ENCODE assay signal across 8 cellular contexts in genomic region chr6:11094411-11094851, GRCh38. TPM values are rescaled to one million over a fixed set of nuclear protein-coding genes. Genes with fewer than 3 reads are reported as not detected.
DNase-seq lines count a peak whose midpoint lies in the region; ATAC-seq and TF ChIP-seq lines count a peak whose summit lies in the region.

No MANE protein-coding gene starts in this region.

- no peaks in the 10 kb centered on the region for H3K9me3 Mint-ChIP-seq in CD8-positive, alpha-beta T cell
- no peaks in the 10 kb centered on the region for H3K9me3 Mint-ChIP-seq in activated naive CD4-positive, alpha-beta T cell treated with anti-CD3 and anti-CD28 coated beads, Interleukin-2, amount 10 ng/mL, durations not matched to agents 7 days and 5 days
- H3K9me3 Mint-ChIP-seq in progenitor cell of endocrine pancreas (ENCODE audit: low read depth) = no peaks in the 10 kb centered on the region

- H3K27me3 Mint-ChIP-seq in CD8-positive, alpha-beta T cell (ENCODE audit: low read depth) = no peaks in the 10 kb centered on the region
- H3K27me3 Mint-ChIP-seq in activated naive CD4-positive, alpha-beta T cell treated with anti-CD3 and anti-CD28 coated beads, Interleukin-2, amount 10 ng/mL, durations not matched to agents 7 days and 5 days = no peaks in the 10 kb centered on the region
- H3K27me3 Mint-ChIP-seq in progenitor cell of endocrine pancreas = no peaks in the 10 kb centered on the region

- peaks cover 32% of the 10 kb centered on the region for H3K4me1 Mint-ChIP-seq in CD8-positive, alpha-beta T cell (ENCODE audit: low read depth)
- peaks cover 29% of the 10 kb centered on the region for H3K4me1 Mint-ChIP-seq in activated naive CD4-positive, alpha-beta T cell treated with anti-CD3 and anti-CD28 coated beads, Interleukin-2, amount 10 ng/mL, durations not matched to agents 7 days and 5 days
- H3K4me1 Mint-ChIP-seq in progenitor cell of endocrine pancreas (ENCODE audit: low read depth) = peaks cover 18% of the 10 kb centered on the region

- H3K4me3 Mint-ChIP-seq in CD8-positive, alpha-beta T cell = peak overlapping the region; percentile 91
- peak overlapping the region; percentile 97 for H3K4me3 Mint-ChIP-seq in activated naive CD4-positive, alpha-beta T cell treated with anti-CD3 and anti-CD28 coated beads, Interleukin-2, amount 10 ng/mL, durations not matched to agents 7 days and 5 days
- H3K4me3 Mint-ChIP-seq in progenitor cell of endocrine pancreas (ENCODE audit: low read depth) = peak overlapping the region; percentile 81

- H3K4me3 ChIP-seq in CD8-positive, alpha-beta T cell (ENCODE audit: low read depth, low read length) = peak overlapping the region; percentile 68
- H3K4me3 ChIP-seq in NT2/D1 (ENCODE audit: insufficient read length, low read depth) = peak overlapping the region; percentile 81
- H3K4me3 ChIP-seq in heart right ventricle = peak overlapping the region; percentile 71 to 99 (median 93)

- no peaks in the 10 kb centered on the region for H3K27me3 ChIP-seq in CD8-positive, alpha-beta T cell (ENCODE audit: insufficient read depth, low read length)
- H3K27me3 ChIP-seq in NT2/D1 (ENCODE audit: insufficient read depth, insufficient read length) (no peaks in the 10 kb centered on the region), heart right ventricle (no peaks in the 10 kb centered on the region)

- H3K36me3 ChIP-seq in CD8-positive, alpha-beta T cell (ENCODE audit: insufficient read depth, low read length) = no peaks in the 10 kb centered on the region
- H3K36me3 ChIP-seq in NT2/D1 (ENCODE audit: insufficient read depth, insufficient read length, low read length) (peaks cover 7% of the 10 kb centered on the region), heart right ventricle (no peaks in the 10 kb centered on the region)

- no peak for TF ChIP-seq CTCF in CD8-positive, alpha-beta T cell (IDR thresholded peaks at IDR 0.05)
- no peak for TF ChIP-seq CTCF in heart right ventricle (IDR thresholded peaks at IDR 0.05)
- TF ChIP-seq CTCF in progenitor cell of endocrine pancreas (IDR thresholded peaks at IDR 0.05; ENCODE audit: unreplicated experiment) = no peak

- peak; percentile 7 for ATAC-seq in CD8-positive, alpha-beta T cell
- peak; percentile 43 for ATAC-seq in GM18909 (IDR thresholded peaks at IDR 0.05; ENCODE audit: poor library complexity, unreplicated experiment)
- peak; percentile 38 for ATAC-seq in HG03135 (IDR thresholded peaks at IDR 0.05; ENCODE audit: unreplicated experiment)
- ATAC-seq in heart right ventricle = peak in 6 of 8 donors; percentile 16 to 43 (median 36)

- H3K4me1 ChIP-seq in CD8-positive, alpha-beta T cell (ENCODE audit: insufficient read depth, low read length) = peaks cover 13% of the 10 kb centered on the region
- H3K4me1 ChIP-seq in NT2/D1 (ENCODE audit: insufficient read depth, insufficient read length) = no peaks in the 10 kb centered on the region
- peaks cover 0 to 29% (median 20%) of the 10 kb centered on the region in 9 donors for H3K4me1 ChIP-seq in heart right ventricle

- 0 to 1% methylated on average over 15 of the region's 15 CpGs for WGBS in heart right ventricle, 2 donors

- peak in 6 of 7 experiments; percentile 9 to 64 (median 34) for DNase-seq in CD8-positive, alpha-beta T cell
- DNase-seq in NT2/D1 (ENCODE audit: low read depth, low spot score) = no peak
- DNase-seq in activated naive CD4-positive, alpha-beta T cell treated with anti-CD3 and anti-CD28 coated beads, Interleukin-2, amount 10 ng/mL, durations not matched to agents 7 days and 5 days = peak; percentile 66
- DNase-seq in heart right ventricle = peak in 1 of 2 donors; percentile 43
- peak; percentile 13 for DNase-seq in progenitor cell of endocrine pancreas (ENCODE audit: low spot score, unreplicated experiment)
- no peak for DNase-seq in DMS114 treated with DMSO at 0.1 percent for 48 hours (lab: John Stamatoyannopoulos, UW; ENCODE audit: unreplicated experiment)

- H3K27ac Mint-ChIP-seq in CD8-positive, alpha-beta T cell = peak overlapping the region; percentile 95
- H3K27ac Mint-ChIP-seq in activated naive CD4-positive, alpha-beta T cell treated with anti-CD3 and anti-CD28 coated beads, Interleukin-2, amount 10 ng/mL, durations not matched to agents 7 days and 5 days = peak overlapping the region; percentile 96
- H3K27ac Mint-ChIP-seq in progenitor cell of endocrine pancreas = peak overlapping the region; percentile 95

- no peaks in the 10 kb centered on the region for H3K9me3 ChIP-seq in CD8-positive, alpha-beta T cell (ENCODE audit: low read length)
- H3K9me3 ChIP-seq in NT2/D1 (ENCODE audit: insufficient read depth, low read length) = no peaks in the 10 kb centered on the region
- H3K9me3 ChIP-seq in heart right ventricle = no peaks in the 10 kb centered on the region

- CTCF ChIA-PET in CD8-positive, alpha-beta T cell (lab: Charles Lee) = no interaction called here
- CTCF ChIA-PET in activated naive CD4-positive, alpha-beta T cell treated with anti-CD3 and anti-CD28 coated beads, Interleukin-2, amount 10 ng/mL, durations not matched to agents 7 days and 5 days (lab: Charles Lee) = interaction anchor here (0.5 kb wide), 1 partner anchor 284 kb away, joined by 3 read pairs; no protein-coding TSS in a partner anchor

- H3K36me3 Mint-ChIP-seq in CD8-positive, alpha-beta T cell = peaks cover 10% of the 10 kb centered on the region
- H3K36me3 Mint-ChIP-seq in activated naive CD4-positive, alpha-beta T cell treated with anti-CD3 and anti-CD28 coated beads, Interleukin-2, amount 10 ng/mL, durations not matched to agents 7 days and 5 days = peaks cover 12% of the 10 kb centered on the region
- peaks cover 3% of the 10 kb centered on the region for H3K36me3 Mint-ChIP-seq in progenitor cell of endocrine pancreas (ENCODE audit: insufficient read depth)

- POLR2A ChIA-PET in CD8-positive, alpha-beta T cell (lab: Charles Lee) = no interaction called here

- H3K9ac ChIP-seq in NT2/D1 (ENCODE audit: insufficient read length, low read depth) = peak overlapping the region; percentile 86

- intact Hi-C loops in CD8-positive, alpha-beta T cell (cut with DNase I, micrococcal nuclease) = loop anchor here (2.0 to 10.0 kb wide), 7 partner anchors 50 to 918 kb away; partner anchors contain the start of genes HIVEP1 (in 1 of the 2), NEDD9 (in 1 of the 2) and TMEM14C (in 1 of the 2)
- intact Hi-C loops in heart right ventricle (cut with DNase I) = no loop called here

- peak overlapping the region; percentile 52 for H3K27ac ChIP-seq in CD8-positive, alpha-beta T cell (ENCODE audit: low read depth, low read length)
- H3K27ac ChIP-seq in heart right ventricle = peak overlapping the region; percentile 93 to 100 (median 98)

RNA-seq across cellular contexts. Expression of gene SMIM13, which starts 0.8 kb away (rescaled TPM):
- 1 to 10 TPM; 4.7 to 5.4 TPM for total RNA-seq in CD8-positive, alpha-beta T cell
- total RNA-seq in heart right ventricle = 10 to 100 TPM; 10.5 to 14.6 (median 11.8) TPM
- 1 to 10 TPM; 3.0 to 8.3 TPM for polyA plus RNA-seq in heart right ventricle
- total RNA-seq in progenitor cell of endocrine pancreas = 10.5 and 11.5 TPM in 2 replicates

RNA-seq across cellular contexts. Expression of gene ERVFRD-1, which starts 17.1 kb away (rescaled TPM):
- not detected for total RNA-seq in CD8-positive, alpha-beta T cell
- total RNA-seq in heart right ventricle (under 1 TPM in 2 of 10 donors, not detected in 8; 0.11 to 0.23 TPM), progenitor cell of endocrine pancreas (not detected in 2 replicates)
- under 1 TPM; 0.01 to 0.07 TPM for polyA plus RNA-seq in heart right ventricle

RNA-seq across cellular contexts. Expression of gene ELOVL2, which starts 50.3 kb away (rescaled TPM):
- not detected for total RNA-seq in CD8-positive, alpha-beta T cell
- 1 to 10 TPM in 6 of 10 donors, under 1 TPM in 4; 0.73 to 3.5 (median 1.0) TPM for total RNA-seq in heart right ventricle
- 1 to 10 TPM; 2.6 to 3.3 TPM for polyA plus RNA-seq in heart right ventricle
- 5.6 and 6.0 TPM in 2 replicates for total RNA-seq in progenitor cell of endocrine pancreas

Comparison
In these comparisons a context has a peak if more than half of its experiments do, and no peak if none do; other contexts are left out.
1. DNase-seq: peak in CD8-positive, alpha-beta T cell (6 of 7), activated naive CD4-positive, alpha-beta T cell treated with anti-CD3 and anti-CD28 coated beads, Interleukin-2, amount 10 ng/mL, durations not matched to agents 7 days and 5 days (single experiment) and progenitor cell of endocrine pancreas (single experiment); none in NT2/D1 (single experiment) and DMS114 treated with DMSO at 0.1 percent for 48 hours (single experiment).
2. intact Hi-C loops: an anchor here in CD8-positive, alpha-beta T cell (2.0 to 10.0 kb wide); none called in heart right ventricle.
3. Peak in every context shown above with its lines, with median percentiles within 50 percentile points of each other: ATAC-seq, H3K4me3 ChIP-seq, H3K27ac Mint-ChIP-seq and H3K4me3 Mint-ChIP-seq.